ENCODE assay signal across 15 cellular contexts in the genomic region with DNA sequence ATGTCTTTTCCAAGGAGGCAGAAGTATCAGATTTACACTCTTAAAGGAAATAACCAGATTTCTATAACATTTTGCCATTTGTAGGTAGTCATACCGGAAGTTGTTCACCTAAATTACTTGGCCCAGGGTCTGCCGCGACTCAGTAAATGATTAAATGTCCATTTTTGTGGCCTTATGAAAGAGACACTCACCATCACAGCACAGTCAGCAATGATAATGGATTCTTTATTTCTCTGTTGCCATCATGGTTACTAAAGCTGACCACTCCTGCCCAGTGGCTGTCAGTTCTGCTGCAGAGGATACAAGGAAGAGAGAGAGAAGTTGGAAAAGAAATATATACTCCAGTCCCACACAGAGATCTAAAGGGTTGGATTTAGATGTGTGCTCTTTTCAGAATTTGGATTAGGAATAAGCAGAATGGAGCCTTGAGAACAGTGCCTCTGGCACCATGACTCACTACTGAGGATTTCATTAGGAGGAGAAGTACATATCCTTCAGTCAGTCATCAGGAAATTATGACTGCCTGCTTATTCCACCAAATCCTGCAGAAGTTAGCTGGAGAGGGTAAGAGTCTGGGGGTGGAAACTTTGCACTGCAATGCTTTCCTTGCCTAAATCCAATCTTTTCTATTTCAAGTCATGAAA.
A peak's percentile ranks its signal among the peaks of the same experiment; 100 is the strongest.
DNase-seq lines count a peak whose midpoint lies in the region; TF ChIP-seq lines count a peak whose summit lies in the region.
"Had no signal": no experiment of that assay in that cellular context is flagged by ENCODE, and none has a peak within 500 bp of the region (broad histone marks: within the 10 kb centered on the region; RNA-seq: fewer than 3 reads in every experiment).

No MANE protein-coding gene starts in this region.

- no peak overlapping the region for H2BK15ac ChIP-seq in mesenchymal stem cell (ENCODE audit: low read depth, poor library complexity, severe bottlenecking)

- H3K4ac ChIP-seq in mesenchymal stem cell (ENCODE audit: low read depth in 1 of 2, low read length in 2 of 2), result no peak overlapping the region

- WGBS in mesenchymal stem cell, result 88% methylated on average over 3 of the region's 3 CpGs
- WGBS in stomach, 5 donors, result 65 to 96% (median 80%) methylated on average over 3 of the region's 3 CpGs

- no peak for TF ChIP-seq POLR2A in stomach (IDR thresholded peaks at IDR 0.05)

- H2AFZ ChIP-seq in mesenchymal stem cell (ENCODE audit: low read depth, low read length), result no peak overlapping the region

- H3K4me1 ChIP-seq in mesenchymal stem cell (ENCODE audit: control insufficient read depth, insufficient read depth, low read depth, low read length) (no peaks in the 10 kb centered on the region), stomach (no peaks in the 10 kb centered on the region)
- H3K4me1 ChIP-seq: right atrium auricular region had no signal

- H3K27me3 ChIP-seq in mesenchymal stem cell (ENCODE audit: control insufficient read depth in 1 of 2, insufficient read depth in 1 of 2, low read length in 2 of 2), result no peaks in the 10 kb centered on the region
- H3K27me3 ChIP-seq in stomach, result no peaks in the 10 kb centered on the region
- H3K27me3 ChIP-seq: right atrium auricular region had no signal

- no peak overlapping the region for H3K9ac ChIP-seq in mesenchymal stem cell (ENCODE audit: low read length)
- H3K9ac ChIP-seq: KMS-11 had no signal

- no peak overlapping the region for H3K4me2 ChIP-seq in mesenchymal stem cell (ENCODE audit: low read length, poor library complexity, severe bottlenecking)
- H3K4me2 ChIP-seq: KMS-11 had no signal

- intact Hi-C loops in CD14-positive monocyte (cut with micrococcal nuclease), result no loop called here
- intact Hi-C loops in stomach (cut with DNase I; ENCODE audit: low total_unique reads), result no loop called here

- H2BK12ac ChIP-seq in mesenchymal stem cell (ENCODE audit: low read length in 2 of 2), result no peak overlapping the region

- TF ChIP-seq CTCF in CD14-positive monocyte (IDR thresholded peaks at IDR 0.05), result peak; percentile 8
- no peak for TF ChIP-seq CTCF in stomach (IDR thresholded peaks at IDR 0.05)

- H4K91ac ChIP-seq in mesenchymal stem cell (ENCODE audit: low read length), result no peak overlapping the region

- no peak overlapping the region for H3K4me3 Mint-ChIP-seq in CD14-positive monocyte
- H3K4me3 Mint-ChIP-seq: stimulated activated naive CD8-positive, alpha-beta T cell treated with anti-CD3 and anti-CD28 coated beads, Interleukin-15, amount 100 ng/mL, for 72 hours; T-cell had no signal

- H3K4me3 ChIP-seq in mesenchymal stem cell (ENCODE audit: insufficient read depth in 1 of 2, low read depth in 1 of 2, low read length in 2 of 2) (no peak overlapping the region), stomach (no peak overlapping the region)
- H3K4me3 ChIP-seq: right atrium auricular region had no signal

- no peak overlapping the region for H3K14ac ChIP-seq in mesenchymal stem cell (ENCODE audit: low read length in 2 of 2)

- H3K27ac Mint-ChIP-seq in CD14-positive monocyte, result no peak overlapping the region
- H3K27ac Mint-ChIP-seq: activated T-helper 2 cell treated with anti-CD3 and anti-CD28 coated beads, Interferon-gamma antibody, Interleukin-2, Interleukin-4, amounts not matched to agents 10 μg/mL and 5 μg/mL and 100 μg/mL, durations not matched to agents 14 hours and 24 hours and 36 hours; stimulated activated naive CD8-positive, alpha-beta T cell treated with anti-CD3 and anti-CD28 coated beads, Interleukin-15, amount 100 ng/mL, for 72 hours; T-cell had no signal

- H3K4me1 Mint-ChIP-seq in CD14-positive monocyte, result no peaks in the 10 kb centered on the region
- H3K4me1 Mint-ChIP-seq: stimulated activated naive CD8-positive, alpha-beta T cell treated with anti-CD3 and anti-CD28 coated beads, Interleukin-15, amount 100 ng/mL, for 72 hours; T-cell had no signal

- no peak for DNase-seq in CD14-positive monocyte (ENCODE audit: low spot score)
- DNase-seq in NCI-H69 (lab: John Stamatoyannopoulos, UW), result peak; percentile 38
- DNase-seq in dedifferentiated amniotic fluid mesenchymal stem cell (ENCODE audit: extremely low spot score), result peak; percentile 63
- peak; percentile 35 for DNase-seq in mesenchymal stem cell
- DNase-seq in stomach, result no peak
- DNase-seq in iPS-NIHi7 (ENCODE audit: extremely low spot score), result no peak
- no peak for DNase-seq in hypothalamus (lab: John Stamatoyannopoulos, UW)
- no peak for DNase-seq in DMS153 treated with DMSO at 0.1 percent for 48 hours (lab: John Stamatoyannopoulos, UW; ENCODE audit: unreplicated experiment)
- DNase-seq: erythroblast; stimulated activated naive CD8-positive, alpha-beta T cell treated with anti-CD3 and anti-CD28 coated beads, Interleukin-15, amount 100 ng/mL, for 72 hours; T-cell had no signal

- H3K79me1 ChIP-seq in mesenchymal stem cell (replicated peaks; ENCODE audit: low read length, poor library complexity, severe bottlenecking), result no peaks in the 10 kb centered on the region

- H3K27me3 Mint-ChIP-seq in CD14-positive monocyte (ENCODE audit: low read depth in 3 of 3), result peaks cover 0 to 1% (median 0%) of the 10 kb centered on the region in 3 donors
- H3K27me3 Mint-ChIP-seq: stimulated activated naive CD8-positive, alpha-beta T cell treated with anti-CD3 and anti-CD28 coated beads, Interleukin-15, amount 100 ng/mL, for 72 hours had no signal

- H3K18ac ChIP-seq in mesenchymal stem cell (ENCODE audit: low read depth in 1 of 2, low read length in 2 of 2), result no peak overlapping the region

- no peak overlapping the region for H2BK5ac ChIP-seq in mesenchymal stem cell (ENCODE audit: low read depth, low read length, poor library complexity, severe bottlenecking)

- H2BK120ac ChIP-seq in mesenchymal stem cell (ENCODE audit: low read depth, low read length), result no peak overlapping the region

- H2AK5ac ChIP-seq in mesenchymal stem cell (ENCODE audit: low read length, severe bottlenecking), result no peak overlapping the region

- H3K36me3 Mint-ChIP-seq in CD14-positive monocyte, result no peaks in the 10 kb centered on the region
- H3K36me3 Mint-ChIP-seq: T-cell had no signal

- H3K36me3 ChIP-seq in mesenchymal stem cell (ENCODE audit: control insufficient read depth in 1 of 2, insufficient read depth in 2 of 2, low read depth in 1 of 2, low read length in 2 of 2) (no peaks in the 10 kb centered on the region), stomach (no peaks in the 10 kb centered on the region)
- H3K36me3 ChIP-seq: right atrium auricular region had no signal

- peaks cover 7% of the 10 kb centered on the region for H3K9me3 ChIP-seq in mesenchymal stem cell (ENCODE audit: control insufficient read depth, low read length)
- peaks cover 0 to 13% (median 5%) of the 10 kb centered on the region in 4 donors for H3K9me3 ChIP-seq in stomach

- peak overlapping the region; percentile 68 for H3K27ac ChIP-seq in mesenchymal stem cell (ENCODE audit: low read length, poor library complexity, severe bottlenecking)
- no peak overlapping the region for H3K27ac ChIP-seq in stomach
- H3K27ac ChIP-seq: C4-2B, KMS-11, right atrium auricular region had no signal

- H3K9me3 Mint-ChIP-seq in CD14-positive monocyte, result peaks cover 0 to 10% (median 4%) of the 10 kb centered on the region in 7 donors
- H3K9me3 Mint-ChIP-seq: activated T-helper 2 cell treated with anti-CD3 and anti-CD28 coated beads, Interferon-gamma antibody, Interleukin-2, Interleukin-4, amounts not matched to agents 10 μg/mL and 5 μg/mL and 100 μg/mL, durations not matched to agents 14 hours and 24 hours and 36 hours; stimulated activated naive CD8-positive, alpha-beta T cell treated with anti-CD3 and anti-CD28 coated beads, Interleukin-15, amount 100 ng/mL, for 72 hours; T-cell had no signal

- no peak overlapping the region for H4K8ac ChIP-seq in mesenchymal stem cell (ENCODE audit: low read length)

- TF ChIP-seq EP300 in stomach (IDR thresholded peaks at IDR 0.05), result no peak

- no peak overlapping the region for H3K23ac ChIP-seq in mesenchymal stem cell (ENCODE audit: low read length in 2 of 2)

Comparison
In these comparisons a context has a peak if more than half of its experiments do, and no peak if none do; other contexts are left out.
1. DNase-seq: peak in NCI-H69 (single experiment), dedifferentiated amniotic fluid mesenchymal stem cell (single experiment) and mesenchymal stem cell (single experiment); none in CD14-positive monocyte (single experiment), stomach (single experiment), iPS-NIHi7 (single experiment), hypothalamus (0 of 51) and DMS153 treated with DMSO at 0.1 percent for 48 hours (single experiment).